ENCODE assay signal across 22 cellular contexts in the genomic region with DNA sequence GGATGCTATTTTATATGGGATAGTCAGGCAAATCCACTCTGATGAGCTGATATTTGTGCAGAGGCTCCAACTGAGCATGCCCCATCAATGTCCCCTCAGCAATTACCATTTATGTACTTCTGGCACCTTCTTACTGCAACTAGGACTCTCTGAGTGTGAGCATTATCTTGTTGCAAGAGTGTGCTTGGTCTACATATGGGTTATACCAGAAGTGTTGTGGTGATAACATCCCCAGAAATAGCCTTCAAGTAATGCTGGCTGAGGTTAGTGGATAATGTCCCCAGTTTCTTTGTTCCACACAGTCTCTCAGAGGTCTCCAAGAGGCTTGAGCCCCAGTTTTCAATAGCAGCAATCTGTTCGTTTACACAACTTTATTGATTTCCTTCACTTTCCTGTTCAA.
"Had no signal": no experiment of that assay in that cellular context is flagged by ENCODE, and none has a peak within 500 bp of the region (broad histone marks: within the 10 kb centered on the region; RNA-seq: fewer than 3 reads in every experiment).

No MANE protein-coding gene starts in this region.

- ATAC-seq: activated T-cell treated with anti-CD3 and anti-CD28 coated beads, Interleukin-2, amount 50 U/mL, for 4 hours; activated T-helper 17 cell treated with anti-CD3 and anti-CD28 coated beads, Interleukin-2, amount 50 U/mL, for 72 hours had no signal

- H3K9ac ChIP-seq: SK-N-SH had no signal

- H3K27me3 ChIP-seq: SJCRH30 had no signal

- H2AFZ ChIP-seq: PC-9 had no signal

- H3K4me1 ChIP-seq: SJCRH30 had no signal

- H3K4me2 ChIP-seq: PC-9, SK-N-SH had no signal

- DNase-seq: activated CD4-positive, alpha-beta memory T cell treated with anti-CD3 and anti-CD28 coated beads for 36 hours; activated CD4-positive, alpha-beta T cell treated with anti-CD3 and anti-CD28 coated beads, Interleukin-2, amount 10 ng/mL, durations not matched to agents 7 days and 5 days; activated CD4-positive, CD25-positive, alpha-beta regulatory T cell; activated CD8-positive, alpha-beta memory T cell treated with anti-CD3 and anti-CD28 coated beads for 24 hours; activated gamma-delta T cell; activated naive CD4-positive, alpha-beta T cell treated with anti-CD3 and anti-CD28 coated beads for 36 hours; activated T-cell treated with anti-CD3 and anti-CD28 coated beads, Interleukin-2, amount 50 U/mL, for 4 hours; amygdala; KBM-7; NCI-H1092; NCI-H1417 treated with DMSO at 0.1 percent for 48 hours; NCI-H1694; NCI-H2029; NCI-H2107; NCI-H510A treated with DMSO at 0.1 percent for 48 hours; NCI-H69; PC-9; SJCRH30; SK-N-SH; T-helper 1 cell had no signal

- H3K9me2 ChIP-seq: SK-N-SH had no signal

- H3K4me3 ChIP-seq: PC-9, SJCRH30 had no signal

- H3K9me3 ChIP-seq: SJCRH30, SK-N-SH had no signal

- H3K36me3 ChIP-seq: SJCRH30 had no signal

- H3K27ac ChIP-seq: PC-9, SJCRH30, VCaP had no signal
